In genomic region chr3:190019840-190020239, GRCh38 we compare ENCODE assay signal across 14 cellular contexts.
"Had no signal": no experiment of that assay in that cellular context is flagged by ENCODE, and none has a peak within 500 bp of the region (broad histone marks: within the 10 kb centered on the region; RNA-seq: fewer than 3 reads in every experiment).

No MANE protein-coding gene starts in this region.

- H3K4me3 ChIP-seq: gastrocnemius medialis, prostate gland, thyroid gland had no signal

- H3K9me3 ChIP-seq: gastrocnemius medialis, prostate gland, thyroid gland had no signal

- H3K4me1 ChIP-seq: prostate gland, thyroid gland had no signal

- H3K27me3 ChIP-seq: gastrocnemius medialis, thyroid gland had no signal

- ATAC-seq: activated CD8-positive, alpha-beta memory T cell treated with anti-CD3 and anti-CD28 coated beads, Interleukin-2, amount 10 ng/mL, durations not matched to agents 7 days and 5 days; gastrocnemius medialis; left lobe of liver; right cardiac atrium; WTC11 had no signal

- H3K36me3 ChIP-seq: gastrocnemius medialis, prostate gland, thyroid gland had no signal

- DNase-seq: activated CD4-positive, alpha-beta memory T cell treated with anti-CD3 and anti-CD28 coated beads, Interleukin-2, amount 10 ng/mL, durations not matched to agents 7 days and 5 days; activated CD4-positive, alpha-beta T cell treated with anti-CD3 and anti-CD28 coated beads for 48 hours; activated CD8-positive, alpha-beta memory T cell treated with anti-CD3 and anti-CD28 coated beads, Interleukin-2, amount 10 ng/mL, durations not matched to agents 7 days and 5 days; gastrocnemius medialis; head of caudate nucleus; kidney; right cardiac atrium; stimulated activated CD4-positive, alpha-beta T cell treated with anti-CD3 and anti-CD28 coated beads, Interleukin-2, amount 100 ng/mL, for 24 hours; stimulated activated naive CD4-positive, alpha-beta T cell treated with Interleukin-2 at 50 U/mL for 16 hours; thyroid gland had no signal

- H3K27ac ChIP-seq: epithelial cell of prostate, gastrocnemius medialis, prostate gland, thyroid gland had no signal
